In genomic region chr7:40186586-40186985, GRCh38 we compare ENCODE assay signal across 25 cellular contexts. TPM values are rescaled to one million over a fixed set of nuclear protein-coding genes. Genes with fewer than 3 reads are reported as not detected.
DNase-seq lines count a peak whose midpoint lies in the region; ATAC-seq and TF ChIP-seq lines count a peak whose summit lies in the region.
"Had no signal": no experiment of that assay in that cellular context is flagged by ENCODE, and none has a peak within 500 bp of the region (broad histone marks: within the 10 kb centered on the region; RNA-seq: fewer than 3 reads in every experiment).

No MANE protein-coding gene starts in this region.

- no peak overlapping the region for H2BK12ac ChIP-seq in H9 (ENCODE audit: insufficient read length, low read depth, low read length)

- no peaks in the 10 kb centered on the region; a peak in 1 of 7 replicates for H3K36me3 Mint-ChIP-seq in H9 (ENCODE audit: insufficient read depth in 1 of 3, low read depth in 3 of 3)
- peaks cover 2% of the 10 kb centered on the region for H3K36me3 Mint-ChIP-seq in activated T-cell treated with anti-CD3 and anti-CD28 coated beads, Interleukin-2, amount 50 U/mL, for 4 hours (ENCODE audit: insufficient read depth)
- H3K36me3 Mint-ChIP-seq: CD4-positive, alpha-beta memory T cell; natural killer cell; stimulated activated naive B cell treated with anti-CD40 and anti-IgM and Interleukin-4, amounts not matched to agents 10 μg/mL and 1 μg/mL and 100 μg/mL, for 72 hours had no signal

- H2AFZ ChIP-seq in H9 (ENCODE audit: low read length): no peak overlapping the region

- H3K9me3 ChIP-seq in BE2C (no peaks in the 10 kb centered on the region), H9 (ENCODE audit: control insufficient read depth, low read depth, low read length) (no peaks in the 10 kb centered on the region)
- H3K9me3 ChIP-seq: SJCRH30, testis had no signal

- H3K4me3 ChIP-seq in BE2C (ENCODE audit: low read depth, low read length): no peak overlapping the region
- H3K4me3 ChIP-seq in WI38 (ENCODE audit: low read depth, low read length): no peak overlapping the region
- H3K4me3 ChIP-seq: SJCRH30, testis had no signal

- H3K23me2 ChIP-seq in H9 (ENCODE audit: insufficient read length, low read depth, low read length, poor library complexity, severe bottlenecking): no peaks in the 10 kb centered on the region

- no peak overlapping the region for H3K27ac ChIP-seq in H9 (ENCODE audit: insufficient read length, low read depth, low read length)
- H3K27ac ChIP-seq: SJCRH30, testis had no signal

- no peak overlapping the region for H2AK5ac ChIP-seq in H9 (ENCODE audit: insufficient read length, low read length)

- no peak overlapping the region for H2BK5ac ChIP-seq in H9 (ENCODE audit: insufficient read length, low read length)

- no peak overlapping the region for H3K56ac ChIP-seq in H9 (ENCODE audit: insufficient read length, low read depth, low read length)

- H3K27me3 ChIP-seq in BE2C: no peaks in the 10 kb centered on the region
- H3K27me3 ChIP-seq in H9 (ENCODE audit: insufficient read depth, low read length): no peaks in the 10 kb centered on the region
- H3K27me3 ChIP-seq: SJCRH30, testis had no signal

- H2BK120ac ChIP-seq in H9 (ENCODE audit: low read depth, low read length, poor library complexity, severe bottlenecking): no peak overlapping the region

- H3K4me2 ChIP-seq in H9 (ENCODE audit: insufficient read depth, insufficient read length, low read length): no peak overlapping the region

- H4K5ac ChIP-seq in H9 (ENCODE audit: insufficient read length, low read depth, low read length): no peak overlapping the region

- TF ChIP-seq CTCF in BE2C (IDR thresholded peaks at IDR 0.05; ENCODE audit: low read depth, low read length): peak; percentile 15; the same call in 1 of the 2 replicates
- peak; percentile 54 for TF ChIP-seq CTCF in H9 (conservative IDR thresholded peaks at IDR 0.05)
- peak; percentile 14; the same call in 1 of the 2 replicates for TF ChIP-seq CTCF in WI38 (IDR thresholded peaks at IDR 0.05; ENCODE audit: low read depth, low read length)

- no peak for ATAC-seq in HG03571 (IDR thresholded peaks at IDR 0.05; ENCODE audit: unreplicated experiment)
- no peak for ATAC-seq in HG02938 (IDR thresholded peaks at IDR 0.05; ENCODE audit: unreplicated experiment)
- no peak for ATAC-seq in GM21619 (IDR thresholded peaks at IDR 0.05; ENCODE audit: unreplicated experiment)
- ATAC-seq in activated T-cell treated with anti-CD3 and anti-CD28 coated beads, Interleukin-2, amount 50 U/mL, for 4 hours: no peak
- ATAC-seq: activated CD8-positive, alpha-beta T cell treated with anti-CD3 and anti-CD28 coated beads for 36 hours; natural killer cell; stimulated activated naive B cell treated with anti-CD40 and anti-IgM and Interleukin-4, amounts not matched to agents 10 μg/mL and 1 μg/mL and 100 μg/mL, for 72 hours had no signal

- no peak overlapping the region for H3K9ac ChIP-seq in H9 (ENCODE audit: extremely low read depth, insufficient read length, low read length)

- H4K91ac ChIP-seq in H9 (ENCODE audit: insufficient read length, low read depth, low read length): no peak overlapping the region

- no peak overlapping the region for H2BK15ac ChIP-seq in H9 (ENCODE audit: low read depth, low read length)

- H3K27ac Mint-ChIP-seq in H9: no peak overlapping the region
- H3K27ac Mint-ChIP-seq: activated CD8-positive, alpha-beta T cell treated with anti-CD3 and anti-CD28 coated beads for 36 hours; CD4-positive, alpha-beta memory T cell; dendritic cell treated with granulocyte-macrophage colony-stimulating factor and Interleukin-4, amounts not matched to agents 40 ng/mL and 50 ng/mL, for 4 days; natural killer cell; stimulated activated naive B cell treated with anti-CD40 and anti-IgM and Interleukin-4, amounts not matched to agents 10 μg/mL and 1 μg/mL and 100 μg/mL, for 72 hours had no signal

- H3K4me1 Mint-ChIP-seq in H9: no peaks in the 10 kb centered on the region
- H3K4me1 Mint-ChIP-seq in activated T-cell treated with anti-CD3 and anti-CD28 coated beads, Interleukin-2, amount 50 U/mL, for 4 hours (ENCODE audit: low read depth): no peaks in the 10 kb centered on the region
- H3K4me1 Mint-ChIP-seq: CD4-positive, alpha-beta memory T cell; natural killer cell; stimulated activated naive B cell treated with anti-CD40 and anti-IgM and Interleukin-4, amounts not matched to agents 10 μg/mL and 1 μg/mL and 100 μg/mL, for 72 hours had no signal

- no peak overlapping the region for H3T11ph ChIP-seq in H9 (ENCODE audit: low read length)

- H3K79me2 ChIP-seq in H9 (ENCODE audit: insufficient read depth, low read length): no peaks in the 10 kb centered on the region

- H3K4me3 Mint-ChIP-seq in H9: no peak overlapping the region
- H3K4me3 Mint-ChIP-seq in activated T-cell treated with anti-CD3 and anti-CD28 coated beads, Interleukin-2, amount 50 U/mL, for 4 hours: no peak overlapping the region
- H3K4me3 Mint-ChIP-seq: activated CD8-positive, alpha-beta T cell treated with anti-CD3 and anti-CD28 coated beads for 36 hours; dendritic cell treated with granulocyte-macrophage colony-stimulating factor and Interleukin-4, amounts not matched to agents 40 ng/mL and 50 ng/mL, for 4 days; natural killer cell; stimulated activated naive B cell treated with anti-CD40 and anti-IgM and Interleukin-4, amounts not matched to agents 10 μg/mL and 1 μg/mL and 100 μg/mL, for 72 hours had no signal

- H2BK20ac ChIP-seq in H9 (ENCODE audit: low read depth, low read length, poor library complexity, severe bottlenecking): no peak overlapping the region

- WGBS in H9 (ENCODE audit: extremely low coverage, insufficient read length, low lambda C conversion rate): no CpG with 5 or more reads among the region's 1 CpG

- H3K27me3 Mint-ChIP-seq in H9 (ENCODE audit: low read depth): no peaks in the 10 kb centered on the region; the same call in 1 of the 2 replicates
- no peaks in the 10 kb centered on the region for H3K27me3 Mint-ChIP-seq in activated T-cell treated with anti-CD3 and anti-CD28 coated beads, Interleukin-2, amount 50 U/mL, for 4 hours (ENCODE audit: low read depth)
- H3K27me3 Mint-ChIP-seq: activated CD8-positive, alpha-beta T cell treated with anti-CD3 and anti-CD28 coated beads for 36 hours; dendritic cell treated with granulocyte-macrophage colony-stimulating factor and Interleukin-4, amounts not matched to agents 40 ng/mL and 50 ng/mL, for 4 days; stimulated activated naive B cell treated with anti-CD40 and anti-IgM and Interleukin-4, amounts not matched to agents 10 μg/mL and 1 μg/mL and 100 μg/mL, for 72 hours had no signal

- H3K4me1 ChIP-seq in BE2C (no peaks in the 10 kb centered on the region), H9 (ENCODE audit: insufficient read depth, low read length) (no peaks in the 10 kb centered on the region)
- H3K4me1 ChIP-seq: SJCRH30, testis had no signal

- no peak overlapping the region for H3K18ac ChIP-seq in H9 (ENCODE audit: insufficient read length, low read depth, low read length)

- H3K9me3 Mint-ChIP-seq in H9: no peaks in the 10 kb centered on the region
- no peaks in the 10 kb centered on the region for H3K9me3 Mint-ChIP-seq in activated T-cell treated with anti-CD3 and anti-CD28 coated beads, Interleukin-2, amount 50 U/mL, for 4 hours
- H3K9me3 Mint-ChIP-seq: activated CD8-positive, alpha-beta T cell treated with anti-CD3 and anti-CD28 coated beads for 36 hours; CD4-positive, alpha-beta memory T cell; dendritic cell treated with granulocyte-macrophage colony-stimulating factor and Interleukin-4, amounts not matched to agents 40 ng/mL and 50 ng/mL, for 4 days; natural killer cell; stimulated activated naive B cell treated with anti-CD40 and anti-IgM and Interleukin-4, amounts not matched to agents 10 μg/mL and 1 μg/mL and 100 μg/mL, for 72 hours had no signal

- no peaks in the 10 kb centered on the region for H3K79me1 ChIP-seq in H9 (ENCODE audit: insufficient read depth, low read depth, low read length, poor library complexity, severe bottlenecking)

- H4K8ac ChIP-seq in H9 (replicated peaks; ENCODE audit: insufficient read length, low read depth, low read length): no peak overlapping the region

- no peaks in the 10 kb centered on the region for H4K20me1 ChIP-seq in H9 (ENCODE audit: control insufficient read depth, insufficient read depth, insufficient read length)

- no peak overlapping the region for H3K4ac ChIP-seq in H9 (ENCODE audit: low read depth, low read length)

- H3K23ac ChIP-seq in H9 (ENCODE audit: insufficient read length, low read depth, low read length): no peak overlapping the region

- H3K14ac ChIP-seq in H9 (ENCODE audit: insufficient read depth, low read length): no peak overlapping the region

- DNase-seq in BE2C: no peak
- DNase-seq in H9: peak; percentile 31
- peak; percentile 1 for DNase-seq in iPS DF 19.7 (ENCODE audit: low read depth, low spot score)
- DNase-seq in activated T-cell treated with anti-CD3 and anti-CD28 coated beads, Interleukin-2, amount 50 U/mL, for 4 hours: no peak
- DNase-seq: activated CD4-positive, CD25-positive, alpha-beta regulatory T cell; activated CD8-positive, alpha-beta T cell treated with anti-CD3 and anti-CD28 coated beads for 36 hours; activated naive CD4-positive, alpha-beta T cell treated with Interleukin-2 at 50 U/mL for 16 hours; activated T-cell treated with anti-CD3 and anti-CD28 coated beads, Interleukin-2, amount 50 U/mL, for 1 hour; amniotic stem cell; CD4-positive, alpha-beta memory T cell; DMS79; KG1; natural killer cell; NCI-H1092; NCI-H2029; posterior cingulate gyrus; SJCRH30; stimulated activated naive B cell treated with anti-CD40 and anti-IgM and Interleukin-4, amounts not matched to agents 10 μg/mL and 1 μg/mL and 100 μg/mL, for 72 hours; T-helper 2 cell; testis had no signal

- H3K36me3 ChIP-seq in BE2C: no peaks in the 10 kb centered on the region
- H3K36me3 ChIP-seq: SJCRH30 had no signal

RNA-seq across cellular contexts. Expression of gene SUGCT, which starts 51.8 kb away (rescaled TPM):
- 10.5 TPM for polyA plus RNA-seq in BE2C (2012; ENCODE audit: insufficient read depth, insufficient read length, low read depth)
- total RNA-seq in H9 (2021): 2.7 and 5.4 TPM in 2 replicates
- 1 to 10 TPM; 1.3 to 2.5 (median 2.1) TPM for total RNA-seq in activated T-cell treated with anti-CD3 and anti-CD28 coated beads, Interleukin-2, amount 50 U/mL, for 4 hours

RNA-seq across cellular contexts. Expression of gene MPLKIP, which starts 52.2 kb away (rescaled TPM):
- polyA plus RNA-seq in BE2C (2012; ENCODE audit: insufficient read depth, insufficient read length, low read depth): 66.6 TPM
- 40.1 and 43.2 TPM in 2 replicates for total RNA-seq in H9 (2021)
- 10 to 100 TPM; 33.9 to 40.9 (median 38.3) TPM for total RNA-seq in activated T-cell treated with anti-CD3 and anti-CD28 coated beads, Interleukin-2, amount 50 U/mL, for 4 hours

Comparison
In these comparisons a context has a peak if more than half of its experiments do, and no peak if none do; other contexts are left out.
1. DNase-seq: peak in H9 (single experiment) and iPS DF 19.7 (single experiment); none in BE2C (single experiment) and activated T-cell treated with anti-CD3 and anti-CD28 coated beads, Interleukin-2, amount 50 U/mL, for 4 hours (single experiment).
2. Peak in every context shown above with its lines, with median percentiles within 50 percentile points of each other: CTCF ChIP-seq.